Comparison of ENCODE assay signal across 9 cellular contexts in the genomic region with DNA sequence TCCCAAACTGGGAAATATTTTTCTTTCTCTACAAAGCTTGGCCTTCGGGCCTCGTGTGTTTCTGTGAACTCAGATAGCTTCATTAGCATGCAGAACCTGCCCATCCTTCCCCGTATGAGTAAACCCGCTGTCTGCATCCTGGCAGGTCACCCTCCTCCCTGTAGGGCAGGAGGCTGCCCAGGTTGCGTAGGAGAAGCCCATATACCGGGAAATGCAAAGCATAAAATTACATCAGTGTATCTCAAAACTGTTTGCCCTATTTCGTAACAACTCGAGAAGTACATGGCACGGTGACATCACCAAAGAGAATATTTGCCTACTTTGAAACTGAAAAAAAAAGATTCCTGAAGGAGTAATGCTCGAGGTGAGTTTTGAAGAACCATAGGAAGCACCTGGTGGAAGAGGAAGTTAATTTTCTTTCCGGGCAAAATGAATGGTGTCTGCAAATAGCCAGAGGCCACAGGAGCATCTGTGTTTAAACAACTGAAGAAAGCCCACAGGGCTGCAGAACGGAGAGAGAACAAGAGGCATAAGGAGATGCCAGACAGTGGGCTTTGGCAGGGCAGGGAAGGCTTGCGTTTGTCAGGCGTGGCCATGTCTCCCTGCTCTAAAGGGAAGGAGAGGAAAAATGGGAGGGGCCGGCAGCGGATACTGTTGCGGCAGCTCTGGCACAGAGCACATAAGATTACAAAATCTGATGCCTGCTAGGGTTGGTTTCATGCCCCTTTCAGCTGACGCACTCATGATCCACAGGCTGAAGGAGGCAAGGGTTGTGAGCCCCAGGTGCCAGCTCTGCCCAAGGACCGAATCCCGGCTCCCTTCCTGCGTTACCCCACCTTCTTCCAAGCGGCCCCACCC.
A peak's percentile ranks its signal among the peaks of the same experiment; 100 is the strongest.
DNase-seq lines count a peak whose midpoint lies in the region; ATAC-seq and TF ChIP-seq lines count a peak whose summit lies in the region.
"Had no signal": no experiment of that assay in that cellular context is flagged by ENCODE, and none has a peak within 500 bp of the region (broad histone marks: within the 10 kb centered on the region; RNA-seq: fewer than 3 reads in every experiment).

No MANE protein-coding gene starts in this region.

- H3K36me3 ChIP-seq in left ventricle myocardium inferior (no peaks in the 10 kb centered on the region), subcutaneous abdominal adipose tissue (ENCODE audit: control insufficient read depth in 5 of 5, insufficient read depth in 5 of 5, low read length in 5 of 5) (no peaks in the 10 kb centered on the region), SK-N-SH (replicated peaks in 1 of 2; ENCODE audit: control insufficient read depth in 1 of 2, insufficient read depth in 2 of 2, low read length in 1 of 2) (peaks cover 0 to 3% of the 10 kb centered on the region in 2 experiments)

- H3K4me3 ChIP-seq in left ventricle myocardium inferior (no peak overlapping the region), subcutaneous abdominal adipose tissue (ENCODE audit: low read depth in 1 of 5, low read length in 5 of 5) (peak overlapping the region in 3 of 5 donors; percentile 1 to 49 (median 48)), SK-N-SH (ENCODE audit: low read depth in 2 of 2, low read length in 1 of 2) (no peak overlapping the region)
- H3K4me3 ChIP-seq: coronary artery had no signal

- H3F3A ChIP-seq in SK-N-SH (replicated peaks; ENCODE audit: insufficient read depth): peaks cover 4% of the 10 kb centered on the region

- TF ChIP-seq CTCF in left ventricle myocardium inferior (IDR thresholded peaks at IDR 0.05; ENCODE audit: borderline replicate concordance) (no peak), SK-N-SH (IDR thresholded peaks at IDR 0.05) (no peak)

- peak overlapping the region; percentile 4 for H3K27ac ChIP-seq in left ventricle myocardium inferior (replicated peaks)
- H3K27ac ChIP-seq in subcutaneous abdominal adipose tissue (ENCODE audit: low read depth, low read length): peak overlapping the region; percentile 63
- no peak overlapping the region for H3K27ac ChIP-seq in SK-N-SH (ENCODE audit: low read depth in 2 of 2, low read length in 1 of 2)

- no peaks in the 10 kb centered on the region for H4K20me1 ChIP-seq in SK-N-SH (ENCODE audit: insufficient read depth)

- POLR2A ChIA-PET in SK-N-SH (lab: Yijun Ruan, JAX): no interaction called here

- peaks cover 4% of the 10 kb centered on the region for H3K4me1 ChIP-seq in left ventricle myocardium inferior
- peaks cover 0 to 25% (median 21%) of the 10 kb centered on the region in 5 donors for H3K4me1 ChIP-seq in subcutaneous abdominal adipose tissue (ENCODE audit: control insufficient read depth in 5 of 5, insufficient read depth in 5 of 5, low read length in 5 of 5)
- H3K4me1 ChIP-seq in SK-N-SH (ENCODE audit: control insufficient read depth in 1 of 2, insufficient read depth in 2 of 2, low read depth in 1 of 2, low read length in 1 of 2): peaks cover under 1 to 9% of the 10 kb centered on the region in 2 experiments; a peak in 3 of 4 replicates

- WGBS in SK-N-SH (ENCODE audit: low lambda C conversion rate): 86% methylated on average over 22 of the region's 22 CpGs

- CTCF ChIA-PET in SK-N-SH (lab: Yijun Ruan, JAX): no interaction called here

- ATAC-seq in GM21528 (IDR thresholded peaks at IDR 0.05; ENCODE audit: low FRiP score, unreplicated experiment): no peak

- H3K27me3 ChIP-seq in left ventricle myocardium inferior (ENCODE audit: low read depth): peaks cover 8% of the 10 kb centered on the region
- H3K27me3 ChIP-seq in subcutaneous abdominal adipose tissue (ENCODE audit: control insufficient read depth in 5 of 5, insufficient read depth in 4 of 5, low read length in 5 of 5): peaks cover 0 to 3% (median 0%) of the 10 kb centered on the region in 5 donors
- H3K27me3 ChIP-seq in SK-N-SH (ENCODE audit: insufficient read depth): no peaks in the 10 kb centered on the region

- DNase-seq in NAMALWA (ENCODE audit: low spot score) (peak; percentile 77), SKM-1 treated with dmso at 0.1 percent for 144 hours (lab: John Stamatoyannopoulos, UW; ENCODE audit: unreplicated experiment) (peak; percentile 78), left ventricle myocardium inferior (peak; percentile 47), SK-N-SH (no peak), cerebellar cortex (ENCODE audit: low spot score) (no peak)
- DNase-seq: activated CD4-positive, alpha-beta T cell treated with anti-CD3 and anti-CD28 coated beads, Interleukin-2, amount 50 U/mL, for 48 hours had no signal

- no peaks in the 10 kb centered on the region for H3K79me2 ChIP-seq in SK-N-SH (ENCODE audit: insufficient read depth)

- H3K9ac ChIP-seq in subcutaneous abdominal adipose tissue (ENCODE audit: low read length in 5 of 5): peak overlapping the region in 3 of 5 donors; percentile 48 to 73 (median 63)
- no peak overlapping the region for H3K9ac ChIP-seq in SK-N-SH

- H2AFZ ChIP-seq in SK-N-SH (ENCODE audit: low read depth): no peak overlapping the region

- H3K9me3 ChIP-seq in left ventricle myocardium inferior (replicated peaks) (no peaks in the 10 kb centered on the region), subcutaneous abdominal adipose tissue (ENCODE audit: control insufficient read depth in 5 of 5, low read length in 5 of 5) (peaks cover 0 to 6% (median 0%) of the 10 kb centered on the region in 5 donors), SK-N-SH (no peaks in the 10 kb centered on the region)

- intact Hi-C loops in left ventricle myocardium inferior (cut with micrococcal nuclease): no loop called here

- H3K9me2 ChIP-seq in SK-N-SH: no peaks in the 10 kb centered on the region

- no peak for TF ChIP-seq EP300 in SK-N-SH (IDR thresholded peaks at IDR 0.05; ENCODE audit: borderline replicate concordance in 1 of 2, low read depth in 1 of 2, low read length in 1 of 2)

- no peak for TF ChIP-seq RAD21 in SK-N-SH (IDR thresholded peaks at IDR 0.05; ENCODE audit: low read length)

- H3K4me2 ChIP-seq in SK-N-SH: no peak overlapping the region

TF ChIP-seq in SK-N-SH, 30 proteins besides CTCF, POLR2A, EP300 and RAD21:
- TF ChIP-seq NRF1 (IDR thresholded peaks at IDR 0.05; ENCODE audit: low read depth, low read length) (no peak), NFIC (IDR thresholded peaks at IDR 0.05; ENCODE audit: borderline replicate concordance) (no peak), TAF1 (IDR thresholded peaks at IDR 0.05; ENCODE audit: borderline replicate concordance, low read depth, low read length) (no peak), MXI1 (IDR thresholded peaks at IDR 0.05; ENCODE audit: low read depth, low read length) (no peak), RCOR1 (IDR thresholded peaks at IDR 0.05; ENCODE audit: low read length) (no peak), SIN3A (IDR thresholded peaks at IDR 0.05; ENCODE audit: borderline replicate concordance, low read depth, low read length) (no peak)
- TF ChIP-seq, protein P1, sequence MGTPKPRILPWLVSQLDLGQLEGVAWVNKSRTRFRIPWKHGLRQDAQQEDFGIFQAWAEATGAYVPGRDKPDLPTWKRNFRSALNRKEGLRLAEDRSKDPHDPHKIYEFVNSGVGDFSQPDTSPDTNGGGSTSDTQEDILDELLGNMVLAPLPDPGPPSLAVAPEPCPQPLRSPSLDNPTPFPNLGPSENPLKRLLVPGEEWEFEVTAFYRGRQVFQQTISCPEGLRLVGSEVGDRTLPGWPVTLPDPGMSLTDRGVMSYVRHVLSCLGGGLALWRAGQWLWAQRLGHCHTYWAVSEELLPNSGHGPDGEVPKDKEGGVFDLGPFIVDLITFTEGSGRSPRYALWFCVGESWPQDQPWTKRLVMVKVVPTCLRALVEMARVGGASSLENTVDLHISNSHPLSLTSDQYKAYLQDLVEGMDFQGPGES (IDR thresholded peaks at IDR 0.05; ENCODE audit: low read depth, low read length): no peak
TF ChIP-seq in SK-N-SH: peak in this region for 0.

Comparison
In these comparisons a context has a peak if more than half of its experiments do, and no peak if none do; other contexts are left out.
1. DNase-seq: peak in NAMALWA (single experiment), SKM-1 treated with dmso at 0.1 percent for 144 hours (single experiment) and left ventricle myocardium inferior (single experiment); none in SK-N-SH (single experiment) and cerebellar cortex (single experiment).
2. H3K27ac ChIP-seq: peak in left ventricle myocardium inferior (single experiment) and subcutaneous abdominal adipose tissue (single experiment); none in SK-N-SH (0 of 2).
3. H3K4me3 ChIP-seq: peak in subcutaneous abdominal adipose tissue (3 of 5); none in left ventricle myocardium inferior (single experiment) and SK-N-SH (0 of 2).